Comparison of ENCODE assay signal across 8 cellular contexts in genomic region chr19:12779162-12779993, GRCh38. TPM values are rescaled to one million over a fixed set of nuclear protein-coding genes. Genes with fewer than 3 reads are reported as not detected.
DNase-seq lines count a peak whose midpoint lies in the region; ATAC-seq and TF ChIP-seq lines count a peak whose summit lies in the region.

No MANE protein-coding gene starts in this region.

- peaks cover 20% of the 10 kb centered on the region for H3K4me1 ChIP-seq in HUES64 (ENCODE audit: insufficient read depth, low read length)

- DNase-seq in Caki2 (ENCODE audit: low read depth), result peak; percentile 59
- DNase-seq in WTC11 (ENCODE audit: low spot score), result no peak
- DNase-seq in fibroblast of villous mesenchyme (ENCODE audit: low read depth), result peak; percentile 87
- no peak for DNase-seq in progenitor cell of endocrine pancreas (ENCODE audit: low spot score, unreplicated experiment)
- no peak for DNase-seq in HT-29 (ENCODE audit: low spot score)
- DNase-seq in NK-92 (lab: John Stamatoyannopoulos, UW; ENCODE audit: unreplicated experiment), result no peak

- peak overlapping the region; percentile 37; the same call in 1 of the 2 replicates for H3K9ac ChIP-seq in HUES64 (ENCODE audit: low read depth, low read length)

- no peaks in the 10 kb centered on the region for H3K9me3 ChIP-seq in HUES64 (ENCODE audit: insufficient read depth, low read depth, low read length)

- peak overlapping the region; percentile 79 for H3K4me3 Mint-ChIP-seq in WTC11
- peak overlapping the region; percentile 10 for H3K4me3 Mint-ChIP-seq in progenitor cell of endocrine pancreas (ENCODE audit: low read depth)

- no peaks in the 10 kb centered on the region; the same call in 1 of the 2 replicates for H3K27me3 Mint-ChIP-seq in WTC11 (ENCODE audit: low read depth)
- H3K27me3 Mint-ChIP-seq in progenitor cell of endocrine pancreas, result peaks cover 11% of the 10 kb centered on the region

- CTCF ChIA-PET in WTC11 (lab: Charles Lee), result interaction anchor here (1.4 to 7.7 kb wide), 15 partner anchors 9 to 112 kb away, joined by 4 to 136 read pairs (median 15); partner anchors contain the start of genes GCDH, JUNB and RNASEH2A

- no peak for TF ChIP-seq CTCF in WTC11 (IDR thresholded peaks at IDR 0.05)
- TF ChIP-seq CTCF in fibroblast of villous mesenchyme (IDR thresholded peaks at IDR 0.05; ENCODE audit: insufficient read depth, low read depth, low read length), result no peak
- TF ChIP-seq CTCF in progenitor cell of endocrine pancreas (IDR thresholded peaks at IDR 0.05; ENCODE audit: unreplicated experiment), result no peak

- 74% methylated on average over 15 of the region's 15 CpGs for WGBS in HUES64

- no peaks in the 10 kb centered on the region for H3K9me3 Mint-ChIP-seq in WTC11
- no peaks in the 10 kb centered on the region for H3K9me3 Mint-ChIP-seq in progenitor cell of endocrine pancreas (ENCODE audit: low read depth)

- H3K36me3 Mint-ChIP-seq in WTC11 (peaks cover 2% of the 10 kb centered on the region; the same call in 1 of the 2 replicates), progenitor cell of endocrine pancreas (ENCODE audit: insufficient read depth) (no peaks in the 10 kb centered on the region)

- H3K4me1 Mint-ChIP-seq in WTC11, result peaks cover 23% of the 10 kb centered on the region
- peaks cover 16% of the 10 kb centered on the region for H3K4me1 Mint-ChIP-seq in progenitor cell of endocrine pancreas (ENCODE audit: low read depth)

- ATAC-seq in WTC11, result no peak
- ATAC-seq in GM21619 (IDR thresholded peaks at IDR 0.05; ENCODE audit: unreplicated experiment), result no peak

- 0 out of 2 replicates have a peak, but pooled peaks cover 1% of the 10 kb centered on the region for H3K36me3 ChIP-seq in HUES64 (ENCODE audit: insufficient read depth, low read length)

- in situ Hi-C loops in Caki2 (cut with HindIII; ENCODE audit: low pct_unique_long_range_greater_than_20kb, low sequenced_read_pairs), result no loop called here

- POLR2A ChIA-PET in WTC11 (lab: Charles Lee), result interaction anchor here (2.5 to 3.0 kb wide), 2 partner anchors 13 to 17 kb away, joined by 12 to 29 read pairs; partner anchors contain the start of gene JUNB

- H3K4me3 ChIP-seq in HUES64 (ENCODE audit: low read length) (peak overlapping the region; percentile 65), fibroblast of villous mesenchyme (ENCODE audit: low read depth, low read length) (peak overlapping the region; percentile 66)

- H3K27me3 ChIP-seq in HUES64 (ENCODE audit: insufficient read depth, low read length), result no peaks in the 10 kb centered on the region

- H3K27ac Mint-ChIP-seq in WTC11, result peak overlapping the region; percentile 58
- H3K27ac Mint-ChIP-seq in progenitor cell of endocrine pancreas, result no peak overlapping the region

- peak overlapping the region; percentile 71; the same call in 1 of the 2 replicates for H3K27ac ChIP-seq in HUES64 (ENCODE audit: low read depth, low read length)

TF ChIP-seq in WTC11, 78 proteins besides CTCF, POLR2A, EP300 and RAD21:
- TF ChIP-seq SOX15 (CRISPR knock-in tag; IDR thresholded peaks at IDR 0.05), result no peak
- TF ChIP-seq GABPB1 (CRISPR knock-in tag; IDR thresholded peaks at IDR 0.05), result peak; percentile 18; the same call in 1 of the 2 replicates
- TF ChIP-seq ZNF121 (CRISPR knock-in tag; IDR thresholded peaks at IDR 0.05), result 0 out of 2 replicates have a peak, but pooled peaks have one; percentile 56
- 0 out of 2 replicates have a peak, but pooled peaks have one; percentile 5 for TF ChIP-seq ZNF423 (CRISPR knock-in tag; IDR thresholded peaks at IDR 0.05)
TF ChIP-seq in WTC11: peak in this region for 3.

RNA-seq across cellular contexts. Expression of gene HOOK2, which starts 4.0 kb away (rescaled TPM):
- 17.8 and 18.1 TPM in 2 replicates for total RNA-seq in Caki2 (2014; rRNA removed; shearing (Covaris generic); ENCODE audit: low replicate concordance)
- polyA plus RNA-seq in HUES64 (2013, experiment 1 of 2), result 23.3 TPM
- polyA plus RNA-seq in HUES64 (2013, experiment 2 of 2), result 23.0 TPM
- total RNA-seq in WTC11 (2021) (70.0 to 83.3 TPM (median 81.4 TPM) in 3 replicates), fibroblast of villous mesenchyme (12.2 and 15.1 TPM in 2 replicates), progenitor cell of endocrine pancreas (115 TPM in 2 replicates)
- total RNA-seq in HT-29 (2014; rRNA removed; shearing (Covaris generic)), result 64.1 and 72.2 TPM in 2 replicates

RNA-seq across cellular contexts. Expression of gene JUNB, which starts 11.9 kb away (rescaled TPM):
- total RNA-seq in Caki2 (2014; rRNA removed; shearing (Covaris generic); ENCODE audit: low replicate concordance), result 63.3 and 74.5 TPM in 2 replicates
- 2.4 TPM for polyA plus RNA-seq in HUES64 (2013, experiment 1 of 2)
- polyA plus RNA-seq in HUES64 (2013, experiment 2 of 2), result 3.6 TPM
- 6.6 to 11.5 TPM (median 10.2 TPM) in 3 replicates for total RNA-seq in WTC11 (2021)
- total RNA-seq in fibroblast of villous mesenchyme, result 88.1 and 107 TPM in 2 replicates
- 5.7 and 6.0 TPM in 2 replicates for total RNA-seq in progenitor cell of endocrine pancreas
- total RNA-seq in HT-29 (2014; rRNA removed; shearing (Covaris generic)), result 568 and 620 TPM in 2 replicates

RNA-seq across cellular contexts. Expression of gene PRDX2, which starts 22.2 kb away (rescaled TPM):
- not detected in 2 replicates for total RNA-seq in Caki2 (2014; rRNA removed; shearing (Covaris generic); ENCODE audit: low replicate concordance)
- polyA plus RNA-seq in HUES64 (2013, experiment 1 of 2), result 317 TPM
- polyA plus RNA-seq in HUES64 (2013, experiment 2 of 2), result 333 TPM
- total RNA-seq in WTC11 (2021), result 378 to 447 TPM (median 447 TPM) in 3 replicates
- 222 and 230 TPM in 2 replicates for total RNA-seq in fibroblast of villous mesenchyme
- 524 and 554 TPM in 2 replicates for total RNA-seq in progenitor cell of endocrine pancreas
- 378 and 396 TPM in 2 replicates for total RNA-seq in HT-29 (2014; rRNA removed; shearing (Covaris generic))

RNA-seq across cellular contexts. Expression of gene THSD8, which starts 22.5 kb away (rescaled TPM):
- not detected in 2 replicates for total RNA-seq in Caki2 (2014; rRNA removed; shearing (Covaris generic); ENCODE audit: low replicate concordance)
- 8.9 TPM for polyA plus RNA-seq in HUES64 (2013, experiment 1 of 2)
- polyA plus RNA-seq in HUES64 (2013, experiment 2 of 2), result 15.8 TPM
- total RNA-seq in WTC11 (2021) (30.1 to 50.2 TPM (median 47.0 TPM) in 3 replicates), fibroblast of villous mesenchyme (not detected in 2 replicates), progenitor cell of endocrine pancreas (16.5 and 22.7 TPM in 2 replicates)
- total RNA-seq in HT-29 (2014; rRNA removed; shearing (Covaris generic)), result 0.10 TPM in 1 of 2 replicates, not detected in the other

RNA-seq across cellular contexts. Expression of gene RNASEH2A, which starts 27.0 kb away (rescaled TPM):
- 94.5 and 126 TPM in 2 replicates for total RNA-seq in Caki2 (2014; rRNA removed; shearing (Covaris generic); ENCODE audit: low replicate concordance)
- polyA plus RNA-seq in HUES64 (2013, experiment 1 of 2), result 59.2 TPM
- 65.6 TPM for polyA plus RNA-seq in HUES64 (2013, experiment 2 of 2)
- total RNA-seq in WTC11 (2021) (71.3 to 78.2 TPM (median 72.9 TPM) in 3 replicates), fibroblast of villous mesenchyme (20.0 and 22.9 TPM in 2 replicates), progenitor cell of endocrine pancreas (32.8 and 37.4 TPM in 2 replicates)
- 48.2 and 55.4 TPM in 2 replicates for total RNA-seq in HT-29 (2014; rRNA removed; shearing (Covaris generic))

Comparison
In these comparisons a context has a peak if more than half of its experiments do, and no peak if none do; other contexts are left out.
1. DNase-seq: peak in Caki2 (single experiment) and fibroblast of villous mesenchyme (single experiment); none in WTC11 (single experiment), progenitor cell of endocrine pancreas (single experiment), HT-29 (single experiment) and NK-92 (single experiment).
2. RNA of gene PRDX2, which starts 22.2 kb away (total RNA-seq): 524 to 554 TPM in progenitor cell of endocrine pancreas, 378 to 396 TPM in HT-29, 378 to 447 TPM in WTC11 and 222 to 230 TPM in fibroblast of villous mesenchyme; not detected in Caki2; every median in the first group is over 100 times any median in the second.